Comparison of ENCODE assay signal across 1 cellular context in genomic region chr12:7864751-7865150, GRCh38.
TF ChIP-seq lines count a peak whose summit lies in the region.

No MANE protein-coding gene starts in this region.

TF ChIP-seq in K562, 482 proteins besides CTCF, POLR2A, EP300 and RAD21:
- TF ChIP-seq HIVEP1 (CRISPR knock-in tag; IDR thresholded peaks at IDR 0.05) (no peak), BHLHE40 (IDR thresholded peaks at IDR 0.05; ENCODE audit: low read length) (peak; percentile 34; the same call in 1 of the 2 replicates)
